8 cellular contexts compared by ENCODE assay signal in genomic region chr2:20291106-20291564, GRCh38. TPM values are rescaled to one million over a fixed set of nuclear protein-coding genes. Genes with fewer than 3 reads are reported as not detected.
DNase-seq lines count a peak whose midpoint lies in the region; TF ChIP-seq lines count a peak whose summit lies in the region.

No MANE protein-coding gene starts in this region.

- no peak for TF ChIP-seq POLR2A in prostate gland (IDR thresholded peaks at IDR 0.05)

- H3K9me3 ChIP-seq in prostate gland: no peaks in the 10 kb centered on the region

- WGBS in prostate gland: 77% methylated on average over 7 of the region's 7 CpGs

- no peaks in the 10 kb centered on the region for H3K36me3 ChIP-seq in prostate gland

- peak overlapping the region; percentile 1 for H3K27ac Mint-ChIP-seq in activated T-helper 1 cell treated with anti-CD3 and anti-CD28 coated beads, Interleukin-12 subunit alpha, Interleukin-12 subunit beta, Interleukin-2, Interleukin-4 antibody, amounts not matched to agents 30 ng/mL and 10 ng/mL and 1 ng/mL, durations not matched to agents 14 hours and 24 hours and 36 hours

- POLR2A ChIA-PET in HEK293T (lab: Yijun Ruan, JAX): no interaction called here

- TF ChIP-seq CTCF in prostate gland (IDR thresholded peaks at IDR 0.05): peak in 3 of 4 experiments; percentile 27 to 70 (median 50)

- H3K4me3 ChIP-seq in prostate gland: no peak overlapping the region

- peaks cover 12% of the 10 kb centered on the region for H3K36me3 Mint-ChIP-seq in activated T-helper 1 cell treated with anti-CD3 and anti-CD28 coated beads, Interleukin-12 subunit alpha, Interleukin-12 subunit beta, Interleukin-2, Interleukin-4 antibody, amounts not matched to agents 30 ng/mL and 10 ng/mL and 1 ng/mL, durations not matched to agents 14 hours and 24 hours and 36 hours (ENCODE audit: low read depth)

- no peaks in the 10 kb centered on the region for H3K27me3 ChIP-seq in prostate gland (replicated peaks; ENCODE audit: insufficient read depth)

- H3K4me1 Mint-ChIP-seq in activated T-helper 1 cell treated with anti-CD3 and anti-CD28 coated beads, Interleukin-12 subunit alpha, Interleukin-12 subunit beta, Interleukin-2, Interleukin-4 antibody, amounts not matched to agents 30 ng/mL and 10 ng/mL and 1 ng/mL, durations not matched to agents 14 hours and 24 hours and 36 hours (ENCODE audit: low read depth): peaks cover 6% of the 10 kb centered on the region

- no peaks in the 10 kb centered on the region for H3K9me3 Mint-ChIP-seq in activated T-helper 1 cell treated with anti-CD3 and anti-CD28 coated beads, Interleukin-12 subunit alpha, Interleukin-12 subunit beta, Interleukin-2, Interleukin-4 antibody, amounts not matched to agents 30 ng/mL and 10 ng/mL and 1 ng/mL, durations not matched to agents 14 hours and 24 hours and 36 hours

- CTCF ChIA-PET in HEK293T (lab: Yijun Ruan, JAX): interaction anchor here (0.5 to 1.9 kb wide), 7 partner anchors 10 to 336 kb away, joined by 3 to 7 read pairs (median 5); no protein-coding TSS in a partner anchor

- intact Hi-C loops in activated T-helper 1 cell treated with anti-CD3 and anti-CD28 coated beads, Interleukin-12 subunit alpha, Interleukin-12 subunit beta, Interleukin-2, Interleukin-4 antibody, amounts not matched to agents 30 ng/mL and 10 ng/mL and 1 ng/mL, durations not matched to agents 14 hours and 24 hours and 36 hours (cut with micrococcal nuclease): loop anchor here (2.0 kb wide), 1 partner anchor 36 kb away; no protein-coding TSS in a partner anchor
- intact Hi-C loops in prostate gland (cut with DNase I): no loop called here

- no peak overlapping the region for H3K4me3 Mint-ChIP-seq in activated T-helper 1 cell treated with anti-CD3 and anti-CD28 coated beads, Interleukin-12 subunit alpha, Interleukin-12 subunit beta, Interleukin-2, Interleukin-4 antibody, amounts not matched to agents 30 ng/mL and 10 ng/mL and 1 ng/mL, durations not matched to agents 14 hours and 24 hours and 36 hours

- no peaks in the 10 kb centered on the region for H3K27me3 Mint-ChIP-seq in activated T-helper 1 cell treated with anti-CD3 and anti-CD28 coated beads, Interleukin-12 subunit alpha, Interleukin-12 subunit beta, Interleukin-2, Interleukin-4 antibody, amounts not matched to agents 30 ng/mL and 10 ng/mL and 1 ng/mL, durations not matched to agents 14 hours and 24 hours and 36 hours (ENCODE audit: insufficient read depth)

- peak; percentile 19 for DNase-seq in activated CD4-positive, alpha-beta T cell treated with anti-CD3 and anti-CD28 coated beads for 48 hours
- DNase-seq in activated CD4-positive, alpha-beta T cell treated with anti-CD3 and anti-CD28 coated beads for 1 hour: no peak
- DNase-seq in HEK293T (ENCODE audit: extremely low spot score) (peak; percentile 77), NCI-H2171 (lab: John Stamatoyannopoulos, UW) (peak; percentile 54), glomerular visceral epithelial cell (ENCODE audit: extremely low spot score) (peak; percentile 74), prostate gland (ENCODE audit: low spot score) (peak; percentile 24), activated gamma-delta T cell (lab: John Stamatoyannopoulos, UW) (no peak)
- no peak for DNase-seq in activated T-helper 1 cell treated with anti-CD3 and anti-CD28 coated beads, Interleukin-12 subunit alpha, Interleukin-12 subunit beta, Interleukin-2, Interleukin-4 antibody, amounts not matched to agents 30 ng/mL and 10 ng/mL and 1 ng/mL, durations not matched to agents 14 hours and 24 hours and 36 hours (ENCODE audit: low spot score)

- no peak overlapping the region for H3K27ac ChIP-seq in prostate gland

- H3K4me1 ChIP-seq in prostate gland (replicated peaks): no peaks in the 10 kb centered on the region

TF ChIP-seq in HEK293T, 16 proteins besides CTCF, POLR2A, EP300 and RAD21:
- TF ChIP-seq FOXM1 (IDR thresholded peaks at IDR 0.05; ENCODE audit: borderline replicate concordance) (no peak), ARNT (IDR thresholded peaks at IDR 0.05) (no peak), ELF4 (IDR thresholded peaks at IDR 0.05) (no peak)

RNA-seq across cellular contexts. Expression of gene PUM2, which starts 59.5 kb away (rescaled TPM):
- 125 and 131 TPM in 2 replicates for total RNA-seq in activated T-helper 1 cell treated with anti-CD3 and anti-CD28 coated beads, Interleukin-12 subunit alpha, Interleukin-12 subunit beta, Interleukin-2, Interleukin-4 antibody, amounts not matched to agents 30 ng/mL and 10 ng/mL and 1 ng/mL, durations not matched to agents 14 hours and 24 hours and 36 hours
- total RNA-seq in prostate gland: 10 to 100 TPM; 60.8 to 89.0 TPM

Comparison
In these comparisons a context has a peak if more than half of its experiments do, and no peak if none do; other contexts are left out.
1. DNase-seq: peak in activated CD4-positive, alpha-beta T cell treated with anti-CD3 and anti-CD28 coated beads for 48 hours (single experiment), HEK293T (single experiment), NCI-H2171 (single experiment), glomerular visceral epithelial cell (single experiment) and prostate gland (single experiment); none in activated CD4-positive, alpha-beta T cell treated with anti-CD3 and anti-CD28 coated beads for 1 hour (single experiment), activated T-helper 1 cell treated with anti-CD3 and anti-CD28 coated beads, Interleukin-12 subunit alpha, Interleukin-12 subunit beta, Interleukin-2, Interleukin-4 antibody, amounts not matched to agents 30 ng/mL and 10 ng/mL and 1 ng/mL, durations not matched to agents 14 hours and 24 hours and 36 hours (single experiment) and activated gamma-delta T cell (single experiment).